In the genomic region with DNA sequence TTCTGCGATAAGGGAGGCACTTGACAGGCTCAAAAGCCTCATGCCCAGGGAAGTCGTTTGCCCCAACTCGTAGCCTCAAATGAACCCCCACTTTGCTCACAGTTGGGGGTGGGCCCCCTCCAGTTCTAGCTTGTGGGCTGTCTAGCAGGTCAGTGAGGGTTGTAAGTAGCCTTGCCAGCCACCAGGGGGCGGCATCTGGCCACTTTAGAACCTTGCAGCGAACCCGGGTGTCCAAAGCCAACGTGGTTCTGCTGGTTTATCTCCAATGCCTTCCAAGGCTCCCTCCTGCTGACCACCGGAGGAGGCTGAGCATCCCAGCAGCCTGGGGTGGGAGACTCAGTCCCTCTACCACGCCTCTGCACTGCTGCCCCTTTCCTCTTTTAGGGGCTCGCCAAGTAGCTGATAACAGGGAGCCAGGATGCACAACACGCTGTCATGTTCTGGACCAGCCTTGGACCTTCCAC, we compare ENCODE assay signal across 9 cellular contexts. TPM values are rescaled to one million over a fixed set of nuclear protein-coding genes. Genes with fewer than 3 reads are reported as not detected.
DNase-seq lines count a peak whose midpoint lies in the region; ATAC-seq and TF ChIP-seq lines count a peak whose summit lies in the region.
"Had no signal": no experiment of that assay in that cellular context is flagged by ENCODE, and none has a peak within 500 bp of the region (broad histone marks: within the 10 kb centered on the region; RNA-seq: fewer than 3 reads in every experiment).

No MANE protein-coding gene starts in this region.

- H3K27me3 Mint-ChIP-seq in CD8-positive, alpha-beta memory T cell = peaks cover 4 to 18% of the 10 kb centered on the region in 2 donors
- peaks cover 5% of the 10 kb centered on the region for H3K27me3 Mint-ChIP-seq in activated naive CD8-positive, alpha-beta T cell treated with anti-CD3 and anti-CD28 coated beads, Interleukin-2, amount 50 U/mL, for 24 hours

- H3K27ac Mint-ChIP-seq in CD8-positive, alpha-beta memory T cell = peak overlapping the region in 2 of 8 donors; percentile 23 to 31
- H3K27ac Mint-ChIP-seq in activated naive CD8-positive, alpha-beta T cell treated with anti-CD3 and anti-CD28 coated beads, Interleukin-2, amount 50 U/mL, for 24 hours = no peak overlapping the region
- H3K27ac Mint-ChIP-seq: T-helper 1 cell treated with Interleukin-12 subunit alpha and Interleukin-12 subunit beta and Interleukin-4 antibody, amounts not matched to agents 30 μg/mL and 1 μg/mL, for 36 hours had no signal

- no peaks in the 10 kb centered on the region for H3K36me3 ChIP-seq in CD8-positive, alpha-beta memory T cell (ENCODE audit: insufficient read depth, low read length)
- H3K36me3 ChIP-seq in left ventricle myocardium inferior = no peaks in the 10 kb centered on the region

- peak; percentile 66 to 80 (median 69) for DNase-seq in CD8-positive, alpha-beta memory T cell
- peak; percentile 51 for DNase-seq in LNCaP clone FGC (ENCODE audit: low read depth)
- DNase-seq in SW 1271 (lab: John Stamatoyannopoulos, UW) = peak; percentile 43 to 57
- peak; percentile 81 for DNase-seq in activated naive CD8-positive, alpha-beta T cell treated with anti-CD3 and anti-CD28 coated beads, Interleukin-2, amount 50 U/mL, for 24 hours
- DNase-seq in left ventricle myocardium inferior = peak; percentile 68
- DNase-seq in retinal pigment epithelial cell (ENCODE audit: low read depth) = no peak

- peaks cover 0 to 4% (median 3%) of the 10 kb centered on the region in 3 donors for H3K4me1 Mint-ChIP-seq in CD8-positive, alpha-beta memory T cell
- H3K4me1 Mint-ChIP-seq in activated naive CD8-positive, alpha-beta T cell treated with anti-CD3 and anti-CD28 coated beads, Interleukin-2, amount 50 U/mL, for 24 hours = peaks cover 4% of the 10 kb centered on the region

- H3K9me3 Mint-ChIP-seq in CD8-positive, alpha-beta memory T cell = no peaks in the 10 kb centered on the region
- H3K9me3 Mint-ChIP-seq in activated naive CD8-positive, alpha-beta T cell treated with anti-CD3 and anti-CD28 coated beads, Interleukin-2, amount 50 U/mL, for 24 hours = no peaks in the 10 kb centered on the region
- H3K9me3 Mint-ChIP-seq: T-helper 1 cell treated with Interleukin-12 subunit alpha and Interleukin-12 subunit beta and Interleukin-4 antibody, amounts not matched to agents 30 μg/mL and 1 μg/mL, for 36 hours had no signal

- H3K4me3 ChIP-seq in CD8-positive, alpha-beta memory T cell (ENCODE audit: low read length) = no peak overlapping the region
- H3K4me3 ChIP-seq in LNCaP clone FGC (ENCODE audit: low read depth, low read length) = no peak overlapping the region
- H3K4me3 ChIP-seq in left ventricle myocardium inferior = no peak overlapping the region
- H3K4me3 ChIP-seq in retinal pigment epithelial cell (ENCODE audit: low read length) = no peak overlapping the region

- no peaks in the 10 kb centered on the region for H3K4me1 ChIP-seq in CD8-positive, alpha-beta memory T cell (ENCODE audit: insufficient read depth, low read length)
- H3K4me1 ChIP-seq in left ventricle myocardium inferior = peaks cover 11% of the 10 kb centered on the region

- no peak overlapping the region for H3K4me3 Mint-ChIP-seq in CD8-positive, alpha-beta memory T cell
- H3K4me3 Mint-ChIP-seq in activated naive CD8-positive, alpha-beta T cell treated with anti-CD3 and anti-CD28 coated beads, Interleukin-2, amount 50 U/mL, for 24 hours = no peak overlapping the region
- H3K4me3 Mint-ChIP-seq: T-helper 1 cell treated with Interleukin-12 subunit alpha and Interleukin-12 subunit beta and Interleukin-4 antibody, amounts not matched to agents 30 μg/mL and 1 μg/mL, for 36 hours had no signal

- ATAC-seq in GM21360 (IDR thresholded peaks at IDR 0.05; ENCODE audit: unreplicated experiment) (peak; percentile 41), GM19455 (IDR thresholded peaks at IDR 0.05; ENCODE audit: unreplicated experiment) (no peak)
- ATAC-seq in activated naive CD8-positive, alpha-beta T cell treated with anti-CD3 and anti-CD28 coated beads, Interleukin-2, amount 50 U/mL, for 24 hours = peak; percentile 90

- no peaks in the 10 kb centered on the region for H3K9me3 ChIP-seq in CD8-positive, alpha-beta memory T cell (ENCODE audit: low read length)
- no peaks in the 10 kb centered on the region for H3K9me3 ChIP-seq in left ventricle myocardium inferior (replicated peaks)

- H3K27ac ChIP-seq in CD8-positive, alpha-beta memory T cell (ENCODE audit: low read depth, low read length) = no peak overlapping the region
- H3K27ac ChIP-seq in left ventricle myocardium inferior (replicated peaks) = no peak overlapping the region

- POLR2A ChIA-PET in CD8-positive, alpha-beta memory T cell (lab: Charles Lee) = no interaction called here

- peak; percentile 86 for TF ChIP-seq CTCF in LNCaP clone FGC (IDR thresholded peaks at IDR 0.05; ENCODE audit: control insufficient read depth, extremely low read depth, insufficient read depth)
- TF ChIP-seq CTCF in left ventricle myocardium inferior (IDR thresholded peaks at IDR 0.05; ENCODE audit: borderline replicate concordance) = peak; percentile 90
- TF ChIP-seq CTCF in retinal pigment epithelial cell (conservative IDR thresholded peaks at IDR 0.05; ENCODE audit: low read depth, low read length) = peak; percentile 97

- H3K36me3 Mint-ChIP-seq in CD8-positive, alpha-beta memory T cell = no peaks in the 10 kb centered on the region
- H3K36me3 Mint-ChIP-seq in activated naive CD8-positive, alpha-beta T cell treated with anti-CD3 and anti-CD28 coated beads, Interleukin-2, amount 50 U/mL, for 24 hours (ENCODE audit: low read depth) = no peaks in the 10 kb centered on the region

- intact Hi-C loops in left ventricle myocardium inferior (cut with micrococcal nuclease) = no loop called here

- H3K27me3 ChIP-seq in CD8-positive, alpha-beta memory T cell (ENCODE audit: insufficient read depth, low read length, poor library complexity, severe bottlenecking) = no peaks in the 10 kb centered on the region
- H3K27me3 ChIP-seq in left ventricle myocardium inferior (ENCODE audit: low read depth) = peaks cover 11% of the 10 kb centered on the region

- CTCF ChIA-PET in CD8-positive, alpha-beta memory T cell (lab: Charles Lee) = interaction anchor here (0.6 to 5.9 kb wide), 9 partner anchors 9 to 299 kb away, joined by 3 to 44 read pairs (median 3); partner anchors contain the start of gene RBSN

RNA-seq across cellular contexts. Expression of gene RBSN, which starts 9.2 kb away (rescaled TPM):
- total RNA-seq in CD8-positive, alpha-beta memory T cell = 10 to 100 TPM; 12.2 to 12.5 TPM
- polyA plus RNA-seq in CD8-positive, alpha-beta memory T cell = 19.0 TPM
- total RNA-seq in left ventricle myocardium inferior = 17.3 TPM

RNA-seq across cellular contexts. Expression of gene MRPS25, which starts 43.0 kb away (rescaled TPM):
- total RNA-seq in CD8-positive, alpha-beta memory T cell = 10 to 100 TPM; 82.7 to 84.7 TPM
- 20.2 TPM for polyA plus RNA-seq in CD8-positive, alpha-beta memory T cell
- total RNA-seq in left ventricle myocardium inferior = 98.6 TPM
